ENCODE assay signal across 17 cellular contexts in genomic region chrX:9596837-9597236, GRCh38.
DNase-seq lines count a peak whose midpoint lies in the region; ATAC-seq, FAIRE-seq and TF ChIP-seq lines count a peak whose summit lies in the region.
"Had no signal": no experiment of that assay in that cellular context is flagged by ENCODE, and none has a peak within 500 bp of the region (broad histone marks: within the 10 kb centered on the region; RNA-seq: fewer than 3 reads in every experiment).

No MANE protein-coding gene starts in this region.

- H3K79me2 ChIP-seq in HepG2 (ENCODE audit: insufficient read depth, low read length): peaks cover 2% of the 10 kb centered on the region

- H3K9ac ChIP-seq in HepG2 (ENCODE audit: insufficient read depth, low read depth, low read length) (no peak overlapping the region), IMR-90 (ENCODE audit: low read depth, low read length) (no peak overlapping the region)

- H2AK9ac ChIP-seq in IMR-90 (replicated peaks; ENCODE audit: low read depth, low read length, poor library complexity): no peak overlapping the region

- H2BK15ac ChIP-seq in IMR-90 (ENCODE audit: low read depth, low read length): no peak overlapping the region

- no peak for TF ChIP-seq CTCF in HepG2 (CRISPR knock-in tag; IDR thresholded peaks at IDR 0.05)
- TF ChIP-seq CTCF in right lobe of liver (IDR thresholded peaks at IDR 0.05): no peak
- TF ChIP-seq CTCF in IMR-90 (conservative IDR thresholded peaks at IDR 0.05; ENCODE audit: low read depth, low read length): no peak
- TF ChIP-seq CTCF in nephron progenitor cell (IDR thresholded peaks at IDR 0.05): no peak

- H3K4me2 ChIP-seq in HepG2 (ENCODE audit: low read depth, low read length) (no peak overlapping the region), IMR-90 (ENCODE audit: low read depth, low read length) (no peak overlapping the region)
- H3K4me2 ChIP-seq: GM23338 had no signal

- no peak overlapping the region for H3K18ac ChIP-seq in IMR-90 (ENCODE audit: low read depth, low read length)

- H3K4me3 Mint-ChIP-seq in nephron progenitor cell: no peak overlapping the region
- H3K4me3 Mint-ChIP-seq: CD4-positive, alpha-beta memory T cell; GM23338; HFFc6 had no signal

- no peak overlapping the region for H3K4me3 ChIP-seq in HepG2 (replicated peaks in 1 of 3; ENCODE audit: insufficient read depth in 1 of 3, low read depth in 2 of 3, low read length in 3 of 3)
- H3K4me3 ChIP-seq in right lobe of liver: no peak overlapping the region
- H3K4me3 ChIP-seq in IMR-90 (ENCODE audit: insufficient read depth, low read depth, low read length): no peak overlapping the region
- H3K4me3 ChIP-seq: GM23338, HAP-1 had no signal

- TF ChIP-seq RAD21 in HepG2 (CRISPR knock-in tag; IDR thresholded peaks at IDR 0.05): no peak
- no peak for TF ChIP-seq RAD21 in IMR-90 (IDR thresholded peaks at IDR 0.05; ENCODE audit: low read length)

- no peak for TF ChIP-seq EP300 in HepG2 (IDR thresholded peaks at IDR 0.05; ENCODE audit: low read depth in 2 of 2, low read length in 2 of 2)
- TF ChIP-seq EP300 in HepG2 (CRISPR knock-in tag; IDR thresholded peaks at IDR 0.05; ENCODE audit: borderline replicate concordance): no peak

- ATAC-seq in HepG2 (no peak), right lobe of liver (no peak), IMR-90 (ENCODE audit: low read depth) (no peak)
- ATAC-seq: GM23338 had no signal

- H3K23ac ChIP-seq in IMR-90 (ENCODE audit: low read depth, low read length): no peak overlapping the region

- DNase-seq in HepG2 (ENCODE audit: low spot score) (no peak), right lobe of liver (no peak), IMR-90 (no peak), nephron progenitor cell (no peak), COR-L47 (lab: John Stamatoyannopoulos, UW) (no peak)
- no peak for DNase-seq in stimulated activated CD4-positive, alpha-beta T cell treated with anti-CD3 and anti-CD28 coated beads, Interleukin-2, amount 100 ng/mL, for 48 hours
- DNase-seq: 8988T; C1 segment of cervical spinal cord; Caco-2; CD4-positive, alpha-beta memory T cell; DMS153; DND-41; HFFc6 had no signal

- no peaks in the 10 kb centered on the region for H3K4me1 ChIP-seq in HepG2 (ENCODE audit: insufficient read depth, low read length)
- H3K4me1 ChIP-seq in right lobe of liver: no peaks in the 10 kb centered on the region
- H3K4me1 ChIP-seq in IMR-90 (ENCODE audit: control insufficient read depth, insufficient read depth, low read length): peaks cover 3% of the 10 kb centered on the region; the same call in 1 of the 2 replicates
- H3K4me1 ChIP-seq: Caco-2, HAP-1 had no signal

- BruUV-seq in HepG2 (replicated peaks; lab: Mats Ljungman, UMichigan): no TSS peak
- BruUV-seq in IMR-90 (replicated peaks; lab: Mats Ljungman, UMichigan): no TSS peak

- intact Hi-C loops in HepG2 (cut with micrococcal nuclease; ENCODE audit: unreplicated experiment) (no loop called here), right lobe of liver (cut with DNase I) (no loop called here), IMR-90 (cut with micrococcal nuclease) (no loop called here)

- peak overlapping the region; percentile 81 for H3K27ac Mint-ChIP-seq in nephron progenitor cell
- H3K27ac Mint-ChIP-seq: CD4-positive, alpha-beta memory T cell; GM23338; HFFc6 had no signal

- no peak overlapping the region for H2BK20ac ChIP-seq in IMR-90 (ENCODE audit: low read depth, low read length)

- TF ChIP-seq POLR2A in HepG2 (IDR thresholded peaks at IDR 0.05; ENCODE audit: insufficient read depth in 1 of 2, low read depth in 2 of 2, low read length in 2 of 2) (no peak), right lobe of liver (IDR thresholded peaks at IDR 0.05) (no peak), IMR-90 (IDR thresholded peaks at IDR 0.05; ENCODE audit: low read depth, low read length) (no peak)

- peaks cover 2% of the 10 kb centered on the region; the same call in 1 of the 2 replicates for H3K9me1 ChIP-seq in IMR-90 (ENCODE audit: insufficient read depth, low read length)

- no peaks in the 10 kb centered on the region for H3K27me3 Mint-ChIP-seq in nephron progenitor cell (ENCODE audit: low read depth, poor library complexity)
- H3K27me3 Mint-ChIP-seq: CD4-positive, alpha-beta memory T cell had no signal

- no peak for FAIRE-seq in HepG2 (lab: Jason Lieb, UNC)
- FAIRE-seq: G401.6, GM12892 had no signal

- in situ Hi-C loops in HepG2 (cut with HindIII; ENCODE audit: extremely low pct_ligation_motif_present, low pct_unique_long_range_greater_than_20kb): no loop called here
- in situ Hi-C loops in IMR-90 (cut with MboI; ENCODE audit: low sequenced_read_pairs): no loop called here

- no peak overlapping the region for H4K5ac ChIP-seq in IMR-90 (ENCODE audit: low read depth, low read length)

- H4K20me1 ChIP-seq in HepG2 (ENCODE audit: insufficient read depth, low read length): peaks cover 5% of the 10 kb centered on the region; the same call in 1 of the 2 replicates
- H4K20me1 ChIP-seq in IMR-90 (ENCODE audit: insufficient read depth, low read length): peaks cover 19% of the 10 kb centered on the region; the same call in 1 of the 2 replicates

- peaks cover 59% of the 10 kb centered on the region for H3K9me3 Mint-ChIP-seq in nephron progenitor cell
- H3K9me3 Mint-ChIP-seq: HFFc6 had no signal

- H3K4ac ChIP-seq in IMR-90 (ENCODE audit: low read depth, low read length): no peak overlapping the region

- no peak overlapping the region for H2BK5ac ChIP-seq in IMR-90 (ENCODE audit: low read depth, low read length, poor library complexity, severe bottlenecking)

- no peak overlapping the region for H4K91ac ChIP-seq in IMR-90 (ENCODE audit: insufficient read depth, low read depth, low read length)

- CTCF ChIA-PET in HepG2 (lab: Yijun Ruan, JAX; ENCODE audit: low intra/inter-chr PET ratio, low total read pairs): no interaction called here
- CTCF ChIA-PET in IMR-90 (lab: Yijun Ruan, JAX): no interaction called here

- no peak overlapping the region for H3K27ac ChIP-seq in HepG2 (ENCODE audit: extremely low read length, insufficient read depth, low read length)
- H3K27ac ChIP-seq in right lobe of liver: no peak overlapping the region
- no peak overlapping the region for H3K27ac ChIP-seq in IMR-90 (ENCODE audit: insufficient read depth, low read length)

- H3K79me1 ChIP-seq in IMR-90 (ENCODE audit: low read depth in 1 of 2, low read length in 2 of 2): peaks cover 29 to 39% of the 10 kb centered on the region in 2 experiments

- H3K36me3 Mint-ChIP-seq in nephron progenitor cell (ENCODE audit: low read depth): peaks cover 31% of the 10 kb centered on the region

- no peak overlapping the region for H4K8ac ChIP-seq in IMR-90 (ENCODE audit: low read depth in 2 of 2, low read length in 2 of 2)

- no peak overlapping the region for H3K56ac ChIP-seq in IMR-90 (ENCODE audit: extremely low read depth, insufficient read depth, low read length)

- H3K14ac ChIP-seq in IMR-90 (replicated peaks; ENCODE audit: low read depth, low read length): no peak overlapping the region

- no peak overlapping the region for H2AK5ac ChIP-seq in IMR-90 (ENCODE audit: low read depth, low read length)

- peaks cover 24% of the 10 kb centered on the region for H3K4me1 Mint-ChIP-seq in nephron progenitor cell

- H3K27me3 ChIP-seq in HepG2 (ENCODE audit: control insufficient read depth in 1 of 2, insufficient read depth in 2 of 2, low read length in 2 of 2) (no peaks in the 10 kb centered on the region), right lobe of liver (no peaks in the 10 kb centered on the region), IMR-90 (ENCODE audit: control insufficient read depth, insufficient read depth, low read length) (no peaks in the 10 kb centered on the region)

- WGBS in HepG2 (ENCODE audit: low lambda C conversion rate): 98% methylated on average over 3 of the region's 3 CpGs
- 80% methylated on average over 3 of the region's 3 CpGs for WGBS in right lobe of liver (ENCODE audit: insufficient coverage, low coverage, low lambda C conversion rate, missing lambda C conversion rate)
- no CpG with 5 or more reads among the region's 3 CpGs for WGBS in IMR-90 (ENCODE audit: extremely low coverage in 2 of 2, insufficient read length in 1 of 2), 2 experiments

- dilution Hi-C loops in IMR-90 (cut with HindIII; ENCODE audit: low sequenced_read_pairs, unreplicated experiment): no loop called here

- POLR2A ChIA-PET in HepG2 (lab: Yijun Ruan, JAX) (no interaction called here), IMR-90 (lab: Charles Lee; ENCODE audit: unreplicated experiment) (no interaction called here)

- H3K36me3 ChIP-seq in HepG2 (replicated peaks in 1 of 2; ENCODE audit: control insufficient read depth in 1 of 2, insufficient read depth in 2 of 2, low read length in 2 of 2) (no peaks in the 10 kb centered on the region), right lobe of liver (no peaks in the 10 kb centered on the region), IMR-90 (ENCODE audit: control insufficient read depth, insufficient read depth, low read length) (no peaks in the 10 kb centered on the region)
- H3K36me3 ChIP-seq: HAP-1 had no signal

- H2AFZ ChIP-seq in HepG2 (ENCODE audit: low read length) (no peak overlapping the region), IMR-90 (replicated peaks; ENCODE audit: low read length, poor library complexity) (no peak overlapping the region)
- H2AFZ ChIP-seq: GM23338 had no signal

- H3K9me3 ChIP-seq in HepG2 (ENCODE audit: low read length) (no peaks in the 10 kb centered on the region), right lobe of liver (no peaks in the 10 kb centered on the region), IMR-90 (ENCODE audit: control insufficient read depth, insufficient read depth, low read length) (no peaks in the 10 kb centered on the region; the same call in 1 of the 2 replicates)
- H3K9me3 ChIP-seq: Caco-2, HAP-1 had no signal

- H2BK120ac ChIP-seq in IMR-90 (ENCODE audit: low read depth, low read length): no peak overlapping the region

TF ChIP-seq in HepG2, 621 proteins besides CTCF, POLR2A, EP300 and RAD21 (continues in another document):
- TF ChIP-seq MTA3 (CRISPR knock-in tag; IDR thresholded peaks at IDR 0.05) (no peak), TEAD2 (CRISPR knock-in tag; IDR thresholded peaks at IDR 0.05) (no peak), MAFK (conservative IDR thresholded peaks at IDR 0.05 in 1 of 2, IDR thresholded peaks at IDR 0.05 in 1 of 2; ENCODE audit: low read length in 2 of 2) (peak in 1 of 2 experiments; percentile 59; a peak in 3 of 4 replicates), MBNL3 (CRISPR knock-in tag; conservative IDR thresholded peaks at IDR 0.05) (no peak)

TF ChIP-seq in IMR-90, 13 proteins besides CTCF, POLR2A, EP300 and RAD21:
- TF ChIP-seq NFE2L2 (IDR thresholded peaks at IDR 0.05; ENCODE audit: low read depth, low read length) (no peak), MAFK (IDR thresholded peaks at IDR 0.05; ENCODE audit: low read depth, low read length) (peak; percentile 62)
